ENCODE assay signal across 10 cellular contexts in the genomic region with DNA sequence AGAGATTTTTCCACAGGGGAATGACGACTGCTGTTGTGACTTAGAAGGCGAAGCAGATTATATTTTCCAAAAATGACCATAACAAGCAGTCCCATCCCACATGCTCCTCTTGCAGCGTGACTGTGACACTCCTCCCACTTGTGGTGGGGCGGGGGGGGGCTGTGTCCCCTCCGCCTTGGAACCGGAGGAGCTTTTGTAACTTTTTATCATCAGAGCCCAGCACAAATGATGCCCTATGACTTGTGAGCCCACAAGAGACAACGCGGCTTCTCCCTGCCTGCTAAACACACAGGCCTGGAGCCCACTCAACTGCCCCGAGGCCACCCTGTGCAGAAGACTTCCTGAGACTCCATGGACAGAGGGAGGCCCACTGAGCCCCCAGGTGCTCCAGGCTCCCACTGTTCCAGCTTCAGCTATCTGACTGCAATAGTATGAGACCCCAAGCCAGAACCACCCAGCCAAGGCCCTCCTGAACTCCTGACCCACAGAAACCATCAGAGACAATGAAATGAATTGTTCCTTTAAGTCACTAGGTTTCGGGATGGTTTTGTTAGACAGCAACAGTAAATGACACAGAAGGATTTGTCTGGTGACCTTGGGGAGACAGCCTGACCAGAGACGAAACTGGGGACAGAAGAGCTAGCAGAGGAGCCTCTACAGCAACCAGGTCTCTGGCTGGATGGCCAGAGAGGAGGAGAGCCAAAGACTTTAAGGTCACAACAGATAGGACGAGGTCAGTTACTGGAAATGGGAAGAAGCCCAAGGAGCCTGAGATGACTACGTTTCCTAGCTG. TPM values are rescaled to one million over a fixed set of nuclear protein-coding genes. Genes with fewer than 3 reads are reported as not detected.
DNase-seq lines count a peak whose midpoint lies in the region; TF ChIP-seq lines count a peak whose summit lies in the region.
"Had no signal": no experiment of that assay in that cellular context is flagged by ENCODE, and none has a peak within 500 bp of the region (broad histone marks: within the 10 kb centered on the region; RNA-seq: fewer than 3 reads in every experiment).

No MANE protein-coding gene starts in this region.

- intact Hi-C loops in transverse colon (cut with DNase I; ENCODE audit: low total_unique reads), result no loop called here

- H3K27me3 Mint-ChIP-seq in activated CD4-positive, alpha-beta T cell treated with anti-CD3 and anti-CD28 coated beads, Interleukin-2, amount 10 ng/mL, durations not matched to agents 7 days and 5 days, result no peaks in the 10 kb centered on the region
- no peaks in the 10 kb centered on the region for H3K27me3 Mint-ChIP-seq in neural crest cell (ENCODE audit: low read depth)

- H3K36me3 Mint-ChIP-seq in activated CD4-positive, alpha-beta T cell treated with anti-CD3 and anti-CD28 coated beads, Interleukin-2, amount 10 ng/mL, durations not matched to agents 7 days and 5 days (ENCODE audit: low read depth), result peaks cover 11% of the 10 kb centered on the region
- H3K36me3 Mint-ChIP-seq in neural crest cell (ENCODE audit: low read depth), result no peaks in the 10 kb centered on the region

- H3K4me1 Mint-ChIP-seq in activated CD4-positive, alpha-beta T cell treated with anti-CD3 and anti-CD28 coated beads, Interleukin-2, amount 10 ng/mL, durations not matched to agents 7 days and 5 days, result peaks cover 46% of the 10 kb centered on the region
- peaks cover 70% of the 10 kb centered on the region for H3K4me1 Mint-ChIP-seq in neural crest cell

- H3K27me3 ChIP-seq in esophagus (ENCODE audit: control insufficient read depth in 1 of 2, insufficient read depth in 2 of 2, low read length in 2 of 2), result no peaks in the 10 kb centered on the region
- no peaks in the 10 kb centered on the region for H3K27me3 ChIP-seq in transverse colon

- no peaks in the 10 kb centered on the region for H3K9me3 Mint-ChIP-seq in activated CD4-positive, alpha-beta T cell treated with anti-CD3 and anti-CD28 coated beads, Interleukin-2, amount 10 ng/mL, durations not matched to agents 7 days and 5 days
- no peaks in the 10 kb centered on the region for H3K9me3 Mint-ChIP-seq in neural crest cell

- in situ Hi-C loops in transverse colon (cut with MboI; ENCODE audit: low pct_ligation_motif_present in 1 of 4, low pct_unique_long_range_greater_than_20kb in 1 of 4, low sequenced_read_pairs in 3 of 4), result no loop called here

- no peak for TF ChIP-seq EP300 in transverse colon (IDR thresholded peaks at IDR 0.05; ENCODE audit: low read depth)

- H3K4me3 ChIP-seq in esophagus (ENCODE audit: low read depth in 1 of 2, low read length in 2 of 2), result no peak overlapping the region
- no peak overlapping the region for H3K4me3 ChIP-seq in transverse colon

- WGBS in esophagus, 2 donors, result 67 to 69% methylated on average over 13 of the region's 13 CpGs
- WGBS in transverse colon (ENCODE audit: low coverage in 1 of 2), 2 donors, result 40 to 63% methylated on average over 2 to 12 of the region's 13 CpGs

- CTCF ChIA-PET in activated CD4-positive, alpha-beta T cell treated with anti-CD3 and anti-CD28 coated beads, Interleukin-2, amount 10 ng/mL, durations not matched to agents 7 days and 5 days (lab: Charles Lee), result interaction anchor here (0.9 kb wide), 1 partner anchor 24 kb away, joined by 4 read pairs; no protein-coding TSS in a partner anchor

- H3K9me3 ChIP-seq in esophagus (ENCODE audit: control insufficient read depth in 2 of 2, insufficient read depth in 1 of 2, low read depth in 1 of 2, low read length in 1 of 2) (no peaks in the 10 kb centered on the region), transverse colon (no peaks in the 10 kb centered on the region)

- POLR2A ChIA-PET in activated CD4-positive, alpha-beta T cell treated with anti-CD3 and anti-CD28 coated beads, Interleukin-2, amount 10 ng/mL, durations not matched to agents 7 days and 5 days (lab: Charles Lee), result no interaction called here

- peak overlapping the region; percentile 61 for H3K27ac Mint-ChIP-seq in activated CD4-positive, alpha-beta T cell treated with anti-CD3 and anti-CD28 coated beads, Interleukin-2, amount 10 ng/mL, durations not matched to agents 7 days and 5 days
- H3K27ac Mint-ChIP-seq in neural crest cell (ENCODE audit: unreplicated experiment), result peak overlapping the region; percentile 3

- H3K36me3 ChIP-seq in esophagus (ENCODE audit: control insufficient read depth in 2 of 2, insufficient read depth in 2 of 2, low read length in 1 of 2), result peaks cover 0 to 3% of the 10 kb centered on the region in 2 donors
- no peaks in the 10 kb centered on the region for H3K36me3 ChIP-seq in transverse colon

- peak overlapping the region; percentile 83 to 89 for H3K27ac ChIP-seq in esophagus (ENCODE audit: low read depth in 2 of 2, low read length in 1 of 2)
- H3K27ac ChIP-seq in transverse colon, result peak overlapping the region; percentile 80 to 93 (median 82)

- H3K4me3 Mint-ChIP-seq in activated CD4-positive, alpha-beta T cell treated with anti-CD3 and anti-CD28 coated beads, Interleukin-2, amount 10 ng/mL, durations not matched to agents 7 days and 5 days, result no peak overlapping the region
- H3K4me3 Mint-ChIP-seq in neural crest cell, result no peak overlapping the region

- TF ChIP-seq POLR2A in transverse colon (IDR thresholded peaks at IDR 0.05), result no peak

- no peak for DNase-seq in activated CD4-positive, alpha-beta T cell treated with anti-CD3 and anti-CD28 coated beads, Interleukin-2, amount 10 ng/mL, durations not matched to agents 7 days and 5 days
- no peak for DNase-seq in activated CD4-positive, alpha-beta T cell treated with anti-CD3 and anti-CD28 coated beads, Interleukin-2, amount 50 U/mL, for 48 hours
- DNase-seq in neural crest cell (ENCODE audit: low read depth, low spot score) (no peak), transverse colon (no peak), iPS-NIHi11 (ENCODE audit: low spot score) (no peak), RPMI8226 (no peak)
- no peak for DNase-seq in NK-92 treated with Interleukin-12 subunit alpha and Interleukin-12 subunit beta, amount 100 ng/mL, for 24 hours (lab: John Stamatoyannopoulos, UW)
- DNase-seq: ACHN; central memory CD4-positive, alpha-beta T cell had no signal

- no peak for TF ChIP-seq CTCF in neural crest cell (conservative IDR thresholded peaks at IDR 0.05)
- TF ChIP-seq CTCF in transverse colon (IDR thresholded peaks at IDR 0.05), result no peak

- H3K4me1 ChIP-seq in esophagus (ENCODE audit: control insufficient read depth in 2 of 2, insufficient read depth in 2 of 2, low read length in 1 of 2), result peaks cover 27 to 40% of the 10 kb centered on the region in 2 donors
- H3K4me1 ChIP-seq in transverse colon, result peaks cover 61 to 96% (median 66%) of the 10 kb centered on the region in 4 donors

RNA-seq across cellular contexts. Expression of a gene that starts 58.8 kb away (rescaled TPM):
- 100 to 1,000 TPM; 529 to 567 TPM for total RNA-seq in activated CD4-positive, alpha-beta T cell treated with anti-CD3 and anti-CD28 coated beads, Interleukin-2, amount 10 ng/mL, durations not matched to agents 7 days and 5 days
- polyA plus RNA-seq in esophagus, result 100 to 1,000 TPM; 221 to 272 TPM
- total RNA-seq in neural crest cell (256 and 257 TPM in 2 replicates), transverse colon (100 to 1,000 TPM; 127 to 404 (median 136) TPM)
